In the genomic region with DNA sequence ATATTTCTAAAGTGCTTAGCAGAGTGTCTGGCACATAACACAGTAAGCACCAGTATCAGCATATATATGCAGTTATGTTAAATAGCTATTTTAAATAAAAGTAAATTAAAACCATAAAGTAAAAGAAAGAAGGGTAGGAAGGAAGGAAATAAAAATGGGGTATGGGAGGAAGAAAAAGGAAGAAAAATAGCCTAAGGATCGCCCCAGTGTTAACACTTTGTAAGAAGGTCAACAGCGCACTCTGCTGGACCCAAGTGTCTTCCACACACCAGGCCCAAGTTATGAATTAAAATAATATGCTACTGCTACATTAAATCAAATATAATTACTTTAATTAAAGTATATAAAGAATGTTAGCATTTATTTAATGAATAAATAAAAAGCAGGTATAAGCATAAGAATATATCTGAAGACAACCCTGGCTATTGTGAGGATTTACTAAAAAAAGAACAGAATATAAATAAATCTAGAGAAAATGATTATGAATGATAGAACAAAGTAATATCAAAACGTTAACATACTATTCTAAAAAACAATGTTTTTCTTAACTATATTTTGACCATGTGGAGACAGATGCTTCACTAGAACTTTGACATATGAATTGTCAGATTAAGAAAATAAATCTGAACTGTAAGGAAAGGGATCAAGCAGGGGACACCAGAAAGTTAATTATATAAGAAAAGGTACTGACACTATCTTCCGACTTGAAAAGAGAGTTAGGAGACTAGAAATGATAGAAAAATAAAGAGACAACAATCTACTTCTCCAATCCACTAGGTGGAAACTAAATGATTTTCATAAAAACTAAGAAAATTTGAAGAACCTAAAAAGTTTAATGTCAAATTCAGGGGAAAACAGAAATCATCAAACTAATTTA, we compare ENCODE assay signal across 8 cellular contexts. TPM values are rescaled to one million over a fixed set of nuclear protein-coding genes. Genes with fewer than 3 reads are reported as not detected.
DNase-seq lines count a peak whose midpoint lies in the region; ATAC-seq and TF ChIP-seq lines count a peak whose summit lies in the region.

No MANE protein-coding gene starts in this region.

- H3K9ac ChIP-seq in parathyroid adenoma: no peak overlapping the region

- H3K79me2 ChIP-seq in parathyroid adenoma: no peaks in the 10 kb centered on the region

- BruUV-seq in Caco-2 (replicated peaks; lab: Mats Ljungman, UMichigan): no TSS peak

- no peak overlapping the region for H3K27ac Mint-ChIP-seq in Caco-2 (ENCODE audit: unreplicated experiment)

- H3K4me3 Mint-ChIP-seq in Caco-2 (ENCODE audit: unreplicated experiment): no peak overlapping the region

- DNase-seq in Caco-2: peak; percentile 51 to 59
- peak; percentile 52 for DNase-seq in NOMO-1 treated with DMSO at 0.1 percent for 48 hours (lab: John Stamatoyannopoulos, UW; ENCODE audit: unreplicated experiment)
- DNase-seq in activated T-cell treated with anti-CD3 and anti-CD28 coated beads for 4 hours: peak; percentile 12
- DNase-seq in fibroblast of the conjunctiva (ENCODE audit: low read depth): peak; percentile 74

- CTCF ChIA-PET in Caco-2 (lab: Charles Lee): no interaction called here

- H3K9me3 Mint-ChIP-seq in Caco-2 (ENCODE audit: unreplicated experiment): no peaks in the 10 kb centered on the region

- POLR2A ChIA-PET in Caco-2 (lab: Charles Lee): no interaction called here

- no peaks in the 10 kb centered on the region for H3K9me3 ChIP-seq in Caco-2
- no peaks in the 10 kb centered on the region for H3K9me3 ChIP-seq in parathyroid adenoma (ENCODE audit: control insufficient read depth, low read length)

- no peak overlapping the region for H2AFZ ChIP-seq in parathyroid adenoma

- ATAC-seq in HG02973 (IDR thresholded peaks at IDR 0.05; ENCODE audit: unreplicated experiment) (peak; percentile 54), HG03280 (IDR thresholded peaks at IDR 0.05; ENCODE audit: unreplicated experiment) (no peak), GM19395 (IDR thresholded peaks at IDR 0.05; ENCODE audit: unreplicated experiment) (no peak)

- no peak overlapping the region for H3K4me3 ChIP-seq in Caco-2 (ENCODE audit: low read depth, low read length)
- H3K4me3 ChIP-seq in parathyroid adenoma (ENCODE audit: low read depth, low read length): no peak overlapping the region

- peaks cover 5% of the 10 kb centered on the region for H3K36me3 Mint-ChIP-seq in Caco-2 (ENCODE audit: insufficient read depth, unreplicated experiment)

- H3K4me1 ChIP-seq in Caco-2 (peaks cover 4% of the 10 kb centered on the region; the same call in 1 of the 2 replicates), parathyroid adenoma (no peaks in the 10 kb centered on the region)

- H3K27me3 ChIP-seq in Caco-2 (replicated peaks; ENCODE audit: control insufficient read depth, insufficient read depth, low read length) (no peaks in the 10 kb centered on the region), parathyroid adenoma (ENCODE audit: control insufficient read depth, insufficient read depth, low read length) (no peaks in the 10 kb centered on the region)

- intact Hi-C loops in Caco-2 (cut with micrococcal nuclease; ENCODE audit: unreplicated experiment): loop anchor here (1.0 kb wide), 2 partner anchors 201 to 425 kb away; no protein-coding TSS in a partner anchor

- TF ChIP-seq CTCF in Caco-2 (IDR thresholded peaks at IDR 0.05; ENCODE audit: insufficient read depth in 1 of 2, low read depth in 1 of 2, low read length in 1 of 2, severe bottlenecking in 1 of 2, unreplicated experiment in 1 of 2) (peak; percentile 88 to 90), parathyroid adenoma (IDR thresholded peaks at IDR 0.05) (peak; percentile 53)

- H3K27ac ChIP-seq in parathyroid adenoma: no peak overlapping the region

- no peaks in the 10 kb centered on the region for H3K36me3 ChIP-seq in Caco-2 (ENCODE audit: control insufficient read depth, insufficient read depth, low read length)
- H3K36me3 ChIP-seq in parathyroid adenoma (ENCODE audit: control insufficient read depth, insufficient read depth, low read length): no peaks in the 10 kb centered on the region

- H3K4me1 Mint-ChIP-seq in Caco-2 (ENCODE audit: low read depth, unreplicated experiment): no peaks in the 10 kb centered on the region

- no peaks in the 10 kb centered on the region for H3K27me3 Mint-ChIP-seq in Caco-2 (ENCODE audit: insufficient read depth, unreplicated experiment)

- no peak overlapping the region for H3K4me2 ChIP-seq in parathyroid adenoma (ENCODE audit: low read length)

RNA-seq across cellular contexts. Expression of a gene that starts 25.9 kb away (rescaled TPM):
- total RNA-seq in Caco-2 (2022): 17.3 and 18.3 TPM in 2 replicates

Comparison
In these comparisons a context has a peak if more than half of its experiments do, and no peak if none do; other contexts are left out.
1. DNase-seq: peak in every context shown above with its lines; median percentile 74 in fibroblast of the conjunctiva; 55 in Caco-2; 52 in NOMO-1 treated with DMSO at 0.1 percent for 48 hours; 12 in activated T-cell treated with anti-CD3 and anti-CD28 coated beads for 4 hours.